ENCODE assay signal across 19 cellular contexts in the genomic region with DNA sequence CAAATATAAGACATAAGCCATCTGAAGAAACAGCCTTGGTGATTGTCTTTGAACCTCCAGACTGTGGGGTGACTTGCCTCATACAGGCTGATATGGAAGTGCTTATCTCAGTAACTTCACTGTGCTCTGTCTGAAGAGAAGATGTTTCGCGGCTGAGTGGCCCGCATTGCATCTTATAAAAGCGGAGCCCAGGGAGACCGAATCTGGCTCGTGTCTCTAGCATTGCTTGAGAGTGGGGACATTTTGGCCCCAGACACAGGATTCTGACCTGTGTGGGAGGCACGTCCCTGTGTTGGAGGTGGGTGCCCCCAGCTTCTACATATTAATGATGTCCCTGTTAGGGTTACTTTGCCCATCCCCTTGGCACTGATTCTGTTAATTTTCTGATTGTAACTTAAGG.
"Had no signal": no experiment of that assay in that cellular context is flagged by ENCODE, and none has a peak within 500 bp of the region (broad histone marks: within the 10 kb centered on the region; RNA-seq: fewer than 3 reads in every experiment).

No MANE protein-coding gene starts in this region.

- H3K4me3 ChIP-seq: ascending aorta, esophagus squamous epithelium, lower lobe of right lung, thyroid gland had no signal

- FAIRE-seq: endothelial cell of umbilical vein, small intestine had no signal

- ATAC-seq: activated T-helper 17 cell treated with anti-CD3 and anti-CD28 coated beads, Interleukin-2, amount 50 U/mL, for 72 hours; left colon had no signal

- H3K27me3 ChIP-seq: ascending aorta, thyroid gland had no signal

- H3K9me3 ChIP-seq: ascending aorta, lower lobe of right lung, thyroid gland had no signal

- H3K27ac ChIP-seq: lower lobe of right lung, thyroid gland, VCaP had no signal

- H3K36me3 ChIP-seq: ascending aorta, esophagus squamous epithelium, lower lobe of right lung, thyroid gland had no signal

- DNase-seq: activated CD4-positive, alpha-beta T cell treated with anti-CD3 and anti-CD28 coated beads, Interleukin-2, amount 50 U/mL, for 4 hours; activated CD4-positive, CD25-positive, alpha-beta regulatory T cell treated with anti-CD3 and anti-CD28 coated beads, Interleukin-2, amount 50 U/mL, for 72 hours; activated naive CD4-positive, alpha-beta T cell treated with anti-CD3 and anti-CD28 coated beads, Interleukin-2, amount 50 U/mL, for 16 hours; activated T-cell treated with anti-CD3 and anti-CD28 coated beads, Interleukin-2, amount 50 U/mL, for 1 hour; dermis blood vessel endothelial cell; effector memory CD4-positive, alpha-beta T cell; esophagus squamous epithelium; left colon; lower lobe of right lung; midbrain; nephron progenitor cell; occipital lobe; small intestine; stimulated activated CD4-positive, alpha-beta T cell treated with anti-CD3 and anti-CD28 coated beads, Interleukin-4, amount 100 ng/mL, for 1 hour; thyroid gland had no signal
